ENCODE assay signal across 16 cellular contexts in the genomic region with DNA sequence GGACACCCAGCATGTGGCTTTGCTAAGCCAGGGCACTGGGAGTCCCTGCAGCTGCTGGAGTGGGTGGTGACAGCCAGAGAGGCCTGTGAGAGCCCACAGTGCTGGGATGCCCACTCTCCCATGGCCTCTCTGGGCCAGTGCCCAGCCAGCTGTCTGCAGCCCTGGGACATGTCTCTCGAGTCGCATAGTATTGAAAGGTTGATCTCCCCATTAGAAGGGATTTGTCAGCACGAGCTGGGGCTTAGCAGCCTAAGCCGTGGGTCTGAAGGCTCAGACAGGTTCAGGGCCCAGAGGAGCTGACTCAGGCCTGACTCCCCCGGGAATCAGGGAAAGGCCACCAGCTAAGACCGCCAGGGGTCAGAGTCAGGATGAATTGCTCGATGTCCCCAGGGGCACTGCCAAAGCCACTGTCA.
"Had no signal": no experiment of that assay in that cellular context is flagged by ENCODE, and none has a peak within 500 bp of the region (broad histone marks: within the 10 kb centered on the region; RNA-seq: fewer than 3 reads in every experiment).

No MANE protein-coding gene starts in this region.

- H3K27me3 ChIP-seq: colonic mucosa, testis had no signal

- ATAC-seq: activated CD4-positive, alpha-beta T cell treated with anti-CD3 and anti-CD28 coated beads for 36 hours; gastroesophageal sphincter; naive thymus-derived CD8-positive, alpha-beta T cell; upper lobe of right lung had no signal

- H3K4me1 ChIP-seq: colonic mucosa, gastroesophageal sphincter, testis, upper lobe of right lung had no signal

- H3K9me3 ChIP-seq: colonic mucosa, gastroesophageal sphincter, testis, upper lobe of right lung had no signal

- H3K4me3 ChIP-seq: colonic mucosa, gastroesophageal sphincter, lung, testis, upper lobe of right lung had no signal

- H3K4me1 Mint-ChIP-seq: activated CD4-positive, alpha-beta T cell treated with anti-CD3 and anti-CD28 coated beads for 36 hours; naive thymus-derived CD8-positive, alpha-beta T cell had no signal

- H3K27ac ChIP-seq: colonic mucosa, epithelial cell of prostate, gastroesophageal sphincter, testis, upper lobe of right lung had no signal

- H3K36me3 ChIP-seq: colonic mucosa, gastroesophageal sphincter, upper lobe of right lung had no signal

- H3K9me3 Mint-ChIP-seq: activated naive CD4-positive, alpha-beta T cell treated with anti-CD3 and anti-CD28 coated beads for 36 hours; naive thymus-derived CD8-positive, alpha-beta T cell; stimulated activated naive CD8-positive, alpha-beta T cell treated with anti-CD3 and anti-CD28 coated beads, Interleukin-15, Interleukin-2, amounts not matched to agents 100 ng/mL and 50 ng/mL, for 24 hours had no signal

- H3K36me3 Mint-ChIP-seq: naive thymus-derived CD8-positive, alpha-beta T cell had no signal

- DNase-seq: activated CD4-positive, alpha-beta T cell treated with anti-CD3 and anti-CD28 coated beads for 36 hours; activated naive CD4-positive, alpha-beta T cell treated with anti-CD3 and anti-CD28 coated beads for 36 hours; caudate nucleus; colonic mucosa; effector CD8-positive, alpha-beta T cell; kidney glomerular epithelial cell; naive thymus-derived CD8-positive, alpha-beta T cell; stimulated activated CD4-positive, alpha-beta T cell treated with anti-CD3 and anti-CD28 coated beads, Interleukin-4, amount 100 ng/mL, for 1 hour; stimulated activated CD8-positive, alpha-beta memory T cell treated with anti-CD3 and anti-CD28 coated beads, Interleukin-4, amount 100 ng/mL, for 48 hours; T-helper 9 cell; testis; upper lobe of right lung had no signal

- H3K4me3 Mint-ChIP-seq: activated CD4-positive, alpha-beta T cell treated with anti-CD3 and anti-CD28 coated beads for 36 hours; activated naive CD4-positive, alpha-beta T cell treated with anti-CD3 and anti-CD28 coated beads for 36 hours; naive thymus-derived CD8-positive, alpha-beta T cell; stimulated activated naive CD8-positive, alpha-beta T cell treated with anti-CD3 and anti-CD28 coated beads, Interleukin-15, Interleukin-2, amounts not matched to agents 100 ng/mL and 50 ng/mL, for 24 hours had no signal

- H3K27ac Mint-ChIP-seq: activated CD4-positive, alpha-beta T cell treated with anti-CD3 and anti-CD28 coated beads for 36 hours; activated naive CD4-positive, alpha-beta T cell treated with anti-CD3 and anti-CD28 coated beads for 36 hours; naive thymus-derived CD8-positive, alpha-beta T cell; stimulated activated naive CD8-positive, alpha-beta T cell treated with anti-CD3 and anti-CD28 coated beads, Interleukin-15, Interleukin-2, amounts not matched to agents 100 ng/mL and 50 ng/mL, for 24 hours had no signal
